1 cellular context compared by ENCODE assay signal in the genomic region with DNA sequence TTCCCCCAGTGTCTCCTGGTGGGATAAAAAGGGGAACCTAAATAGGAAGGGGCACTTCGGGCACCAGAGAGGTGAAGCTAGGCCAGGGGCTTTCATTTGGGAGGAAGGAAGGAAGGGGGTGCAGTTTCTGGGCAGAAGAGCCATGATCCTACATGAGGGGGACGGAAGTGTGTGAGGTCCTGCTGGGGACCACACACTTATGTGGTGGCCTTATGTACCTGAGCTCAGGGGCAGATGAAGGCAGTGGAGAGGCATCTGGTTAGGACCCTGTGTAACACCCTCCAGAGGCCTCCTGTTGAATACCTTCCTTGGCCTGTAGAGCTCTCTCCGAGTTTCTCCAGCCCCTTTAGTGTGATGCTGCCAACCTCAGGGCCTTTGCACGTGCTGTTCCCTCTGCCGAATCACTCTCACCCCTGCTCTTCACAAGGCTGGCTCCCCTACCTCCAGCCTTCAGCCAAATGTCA.
TF ChIP-seq lines count a peak whose summit lies in the region.

No MANE protein-coding gene starts in this region.

TF ChIP-seq in IMR-90, 13 proteins besides CTCF, POLR2A, EP300 and RAD21:
- no peak for TF ChIP-seq CHD1 (IDR thresholded peaks at IDR 0.05; ENCODE audit: low read depth, low read length)
- TF ChIP-seq MAZ (IDR thresholded peaks at IDR 0.05; ENCODE audit: borderline replicate concordance, low read depth, low read length): no peak
- no peak for TF ChIP-seq CEBPB (IDR thresholded peaks at IDR 0.05; ENCODE audit: low read depth, low read length)
- no peak for TF ChIP-seq MAFK (IDR thresholded peaks at IDR 0.05; ENCODE audit: low read depth, low read length)
- no peak for TF ChIP-seq SMC3 (IDR thresholded peaks at IDR 0.05; ENCODE audit: low read depth, low read length)
